Comparison of ENCODE assay signal across 8 cellular contexts in the genomic region with DNA sequence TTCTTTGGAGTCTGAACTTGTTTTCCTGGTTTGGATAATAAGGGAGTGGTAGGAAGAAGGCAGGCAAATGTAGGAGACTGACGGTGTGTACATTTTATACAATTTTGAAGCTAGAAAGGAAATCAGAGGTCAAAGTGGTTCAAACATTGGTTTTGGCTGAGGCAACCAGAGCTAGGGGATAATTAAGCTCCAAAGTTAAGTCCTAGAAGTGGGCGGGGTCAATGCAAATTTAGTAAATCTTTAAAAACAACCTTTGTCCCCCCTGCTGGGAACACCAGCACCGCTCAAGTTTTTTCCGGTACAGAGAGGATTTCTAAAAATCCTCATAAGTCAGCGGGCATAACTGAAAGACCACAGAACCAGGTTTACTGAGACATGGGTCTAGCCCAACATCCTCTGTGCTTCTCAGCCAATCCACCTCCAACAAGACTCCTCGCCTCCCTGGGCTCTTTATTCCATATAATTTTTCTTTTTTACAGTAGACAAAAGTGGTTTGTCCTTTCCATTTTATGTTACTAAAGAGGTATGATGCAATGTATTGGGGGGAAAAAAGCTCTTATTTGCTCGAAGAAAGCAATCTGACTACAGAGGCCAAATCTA. TPM values are rescaled to one million over a fixed set of nuclear protein-coding genes. Genes with fewer than 3 reads are reported as not detected.
DNase-seq lines count a peak whose midpoint lies in the region; ATAC-seq, FAIRE-seq and TF ChIP-seq lines count a peak whose summit lies in the region.

No MANE protein-coding gene starts in this region.

- H3K79me2 ChIP-seq in keratinocyte (ENCODE audit: control insufficient read depth, insufficient read depth, low read length): peaks cover 84% of the 10 kb centered on the region

- no peaks in the 10 kb centered on the region for H3K9me1 ChIP-seq in keratinocyte (ENCODE audit: control insufficient read depth, extremely low read depth, insufficient read depth, low read length)

- H3K27me3 ChIP-seq in keratinocyte (ENCODE audit: control insufficient read depth, extremely low read depth, insufficient read depth, low read length): no peaks in the 10 kb centered on the region

- dilution Hi-C loops in keratinocyte (cut with MboI; ENCODE audit: extremely low pct_ligation_motif_present, low sequenced_read_pairs): no loop called here

- peak overlapping the region; percentile 85 for H3K27ac ChIP-seq in keratinocyte (ENCODE audit: control insufficient read depth, insufficient read depth, low read length)

- peaks cover 3 to 5% of the 10 kb centered on the region in 2 experiments for H3K36me3 ChIP-seq in keratinocyte (ENCODE audit: control insufficient read depth in 2 of 2, extremely low read depth in 1 of 2, insufficient read depth in 2 of 2, low read length in 2 of 2)

- DNase-seq in activated effector memory CD4-positive, alpha-beta T cell treated with anti-CD3 and anti-CD28 coated beads, Interleukin-2, amount 50 U/mL, for 16 hours: peak; percentile 71
- DNase-seq in activated effector memory CD4-positive, alpha-beta T cell treated with Interleukin-2 at 50 U/mL for 16 hours: no peak
- DNase-seq in NCI-H748 treated with DMSO at 0.1 percent for 48 hours (lab: John Stamatoyannopoulos, UW): peak; percentile 1
- peak; percentile 62 for DNase-seq in astrocyte of the spinal cord (ENCODE audit: low read depth, low spot score)
- DNase-seq in keratinocyte (ENCODE audit: low read depth, low spot score): no peak
- peak; percentile 27 for DNase-seq in stimulated activated CD4-positive, alpha-beta T cell treated with anti-CD3 and anti-CD28 coated beads, Interleukin-4, amount 100 ng/mL, for 24 hours
- DNase-seq in NCI-H345 (lab: John Stamatoyannopoulos, UW): no peak

- H3K4me1 ChIP-seq in keratinocyte (ENCODE audit: control insufficient read depth, extremely low read depth, insufficient read depth, low read length): peaks cover 23% of the 10 kb centered on the region

- peak overlapping the region; percentile 96 for H3K4me2 ChIP-seq in keratinocyte (ENCODE audit: control insufficient read depth, extremely low read depth, insufficient read depth, low read depth, low read length)

- H3K4me3 ChIP-seq in astrocyte of the spinal cord (ENCODE audit: low read depth, low read length) (peak overlapping the region; percentile 81), keratinocyte (ENCODE audit: control insufficient read depth in 2 of 3, extremely low read depth in 1 of 3, insufficient read depth in 2 of 3, low read depth in 1 of 3, low read length in 3 of 3) (peak overlapping the region; percentile 78 to 99 (median 93))

- FAIRE-seq in keratinocyte (lab: Jason Lieb, UNC): no peak

- H2AFZ ChIP-seq in keratinocyte (ENCODE audit: control insufficient read depth, low read length): no peak overlapping the region

- TF ChIP-seq CTCF in astrocyte of the spinal cord (IDR thresholded peaks at IDR 0.05; ENCODE audit: low read depth, low read length): no peak
- TF ChIP-seq CTCF in keratinocyte (optimal IDR thresholded peaks at IDR 0.05 in 1 of 3, IDR thresholded peaks at IDR 0.05 in 1 of 3, conservative IDR thresholded peaks at IDR 0.05 in 1 of 3; ENCODE audit: extremely low read depth in 1 of 3, insufficient read depth in 2 of 3, low read length in 3 of 3): no peak

- H4K20me1 ChIP-seq in keratinocyte (ENCODE audit: control insufficient read depth, extremely low read depth, insufficient read depth, low read length): no peaks in the 10 kb centered on the region

- no peaks in the 10 kb centered on the region for H3K9me3 ChIP-seq in keratinocyte (ENCODE audit: control insufficient read depth, low read depth, low read length)

- peak overlapping the region; percentile 89 for H3K9ac ChIP-seq in keratinocyte (ENCODE audit: control insufficient read depth, extremely low read depth, insufficient read depth, low read length)

- ATAC-seq in HG02588 (IDR thresholded peaks at IDR 0.05; ENCODE audit: unreplicated experiment): no peak

- in situ Hi-C loops in astrocyte of the spinal cord (cut with HindIII; ENCODE audit: low sequenced_read_pairs): no loop called here

RNA-seq across cellular contexts. Expression of gene GLUD1, which starts 1.7 kb away (rescaled TPM):
- 82.1 to 124 TPM (median 106 TPM) in 3 replicates for polyA plus RNA-seq in keratinocyte
- 14.5 TPM for polyA plus RNA-seq in keratinocyte (2011; ENCODE audit: low read depth)
- polyA plus RNA-seq in keratinocyte (2011; cell fraction: cytosol; rRNA removed): 77.4 and 109 TPM in 2 replicates
- 81.0 and 84.9 TPM in 2 replicates for polyA plus RNA-seq in keratinocyte (2011; cell fraction: nucleus; rRNA removed)
- polyA plus RNA-seq in keratinocyte (2012; ENCODE audit: low replicate concordance): 60.5 and 95.3 TPM in 2 replicates
- polyA minus RNA-seq in keratinocyte: 38.3 to 154 TPM (median 92.6 TPM) in 3 replicates
- polyA minus RNA-seq in keratinocyte (2011; cell fraction: cytosol; rRNA and poly(A)+ RNA removed): 96.5 TPM
- polyA minus RNA-seq in keratinocyte (2011; cell fraction: nucleus; rRNA and poly(A)+ RNA removed): 49.8 and 69.4 TPM in 2 replicates

RNA-seq across cellular contexts. Expression of gene SHLD2, which starts 2.0 kb away (rescaled TPM):
- 7.6 to 15.8 TPM (median 10.2 TPM) in 3 replicates for polyA plus RNA-seq in keratinocyte
- 6.4 TPM for polyA plus RNA-seq in keratinocyte (2011; ENCODE audit: low read depth)
- 5.6 and 13.0 TPM in 2 replicates for polyA plus RNA-seq in keratinocyte (2011; cell fraction: cytosol; rRNA removed)
- polyA plus RNA-seq in keratinocyte (2011; cell fraction: nucleus; rRNA removed): 12.3 and 13.9 TPM in 2 replicates
- 6.4 and 10.6 TPM in 2 replicates for polyA plus RNA-seq in keratinocyte (2012; ENCODE audit: low replicate concordance)
- polyA minus RNA-seq in keratinocyte: 2.9 to 17.5 TPM (median 6.6 TPM) in 3 replicates
- 10.2 TPM for polyA minus RNA-seq in keratinocyte (2011; cell fraction: cytosol; rRNA and poly(A)+ RNA removed)
- 8.5 and 12.1 TPM in 2 replicates for polyA minus RNA-seq in keratinocyte (2011; cell fraction: nucleus; rRNA and poly(A)+ RNA removed)

Comparison
In these comparisons a context has a peak if more than half of its experiments do, and no peak if none do; other contexts are left out.
1. DNase-seq: peak in activated effector memory CD4-positive, alpha-beta T cell treated with anti-CD3 and anti-CD28 coated beads, Interleukin-2, amount 50 U/mL, for 16 hours (single experiment), NCI-H748 treated with DMSO at 0.1 percent for 48 hours (single experiment), astrocyte of the spinal cord (single experiment) and stimulated activated CD4-positive, alpha-beta T cell treated with anti-CD3 and anti-CD28 coated beads, Interleukin-4, amount 100 ng/mL, for 24 hours (single experiment); none in activated effector memory CD4-positive, alpha-beta T cell treated with Interleukin-2 at 50 U/mL for 16 hours (single experiment), keratinocyte (single experiment) and NCI-H345 (single experiment).